ENCODE assay signal across 16 cellular contexts in the genomic region with DNA sequence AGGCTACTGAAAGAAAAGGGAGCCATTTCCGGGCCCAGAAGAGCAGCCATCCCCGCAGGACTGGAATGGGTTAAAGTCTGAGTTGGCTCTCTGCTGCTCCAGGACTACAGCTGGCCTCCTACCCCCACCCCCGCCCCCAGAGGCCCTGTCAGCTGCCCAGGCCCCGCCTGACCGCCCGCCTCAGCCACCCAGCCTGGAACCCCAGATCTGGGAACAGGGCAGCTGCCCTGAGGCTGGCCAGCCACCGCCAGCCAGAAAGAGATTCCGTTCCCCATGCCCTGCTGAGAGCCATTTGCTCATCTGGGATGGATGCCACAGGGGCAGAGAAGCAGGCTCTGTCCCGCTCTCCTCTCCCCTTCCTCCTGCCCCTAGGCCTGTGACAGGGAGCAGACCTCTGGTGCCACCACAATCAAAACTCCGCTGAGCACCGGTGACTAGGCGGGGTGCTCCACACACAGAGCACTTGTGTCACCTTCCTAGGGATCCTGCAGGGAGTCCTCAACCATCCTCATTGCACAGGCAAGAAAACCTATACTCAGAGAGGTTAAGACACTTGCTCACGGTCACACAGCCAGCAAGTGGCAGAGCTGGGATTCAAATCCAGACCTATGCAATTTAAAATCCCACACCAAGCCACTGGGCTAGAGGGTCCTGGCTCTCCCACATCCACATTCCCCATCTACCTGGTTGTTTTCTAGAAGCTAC. TPM values are rescaled to one million over a fixed set of nuclear protein-coding genes. Genes with fewer than 3 reads are reported as not detected.
DNase-seq lines count a peak whose midpoint lies in the region; ATAC-seq, FAIRE-seq and TF ChIP-seq lines count a peak whose summit lies in the region.
"Had no signal": no experiment of that assay in that cellular context is flagged by ENCODE, and none has a peak within 500 bp of the region (broad histone marks: within the 10 kb centered on the region; RNA-seq: fewer than 3 reads in every experiment).

No MANE protein-coding gene starts in this region.

- no peak for TF ChIP-seq POLR2A in prostate gland (IDR thresholded peaks at IDR 0.05)
- no peak for TF ChIP-seq POLR2A in transverse colon (IDR thresholded peaks at IDR 0.05)

- H4K20me1 ChIP-seq in astrocyte (ENCODE audit: insufficient read depth, low read length), result no peaks in the 10 kb centered on the region

- WGBS in pancreas, 2 donors, result 35 to 38% methylated on average over 13 of the region's 13 CpGs
- WGBS in prostate gland, result 55% methylated on average over 13 of the region's 13 CpGs
- 64% methylated on average over 6 of the region's 13 CpGs; no CpG with 5 or more reads in 1 of the 2 donors for WGBS in transverse colon (ENCODE audit: low coverage in 1 of 2), 2 donors

- in situ Hi-C loops in transverse colon (cut with MboI; ENCODE audit: low pct_ligation_motif_present in 1 of 4, low pct_unique_long_range_greater_than_20kb in 1 of 4, low sequenced_read_pairs in 3 of 4), result no loop called here

- TF ChIP-seq EP300 in transverse colon (IDR thresholded peaks at IDR 0.05; ENCODE audit: low read depth), result no peak

- no peaks in the 10 kb centered on the region for H3K79me2 ChIP-seq in astrocyte (ENCODE audit: insufficient read depth, low read length)

- peak; percentile 75 for ATAC-seq in left ventricle myocardium superior
- peak; percentile 88 to 97 (median 94) for ATAC-seq in pancreas

- H3K4me3 ChIP-seq in H7 (ENCODE audit: insufficient read depth, low read depth, low read length) (no peak overlapping the region), astrocyte (ENCODE audit: insufficient read depth, low read depth, low read length) (no peak overlapping the region), pancreas (no peak overlapping the region), prostate gland (no peak overlapping the region), transverse colon (no peak overlapping the region)
- H3K4me3 ChIP-seq: suprapubic skin had no signal

- FAIRE-seq in astrocyte (lab: Jason Lieb, UNC) (no peak), pancreas (lab: Jason Lieb, UNC) (no peak)
- FAIRE-seq: endometrium had no signal

- no peaks in the 10 kb centered on the region for H3K9me3 Mint-ChIP-seq in astrocyte (ENCODE audit: unreplicated experiment)

- H3K27me3 ChIP-seq in H7 (ENCODE audit: control insufficient read depth, insufficient read depth, low read length) (no peaks in the 10 kb centered on the region), astrocyte (ENCODE audit: insufficient read depth, low read length) (no peaks in the 10 kb centered on the region), pancreas (no peaks in the 10 kb centered on the region), prostate gland (replicated peaks; ENCODE audit: insufficient read depth) (no peaks in the 10 kb centered on the region), transverse colon (no peaks in the 10 kb centered on the region)
- H3K27me3 ChIP-seq: suprapubic skin had no signal

- peak overlapping the region; percentile 47 for H2AFZ ChIP-seq in astrocyte (ENCODE audit: low read depth, low read length)

- no peak overlapping the region for H3K27ac Mint-ChIP-seq in astrocyte (ENCODE audit: unreplicated experiment)

- H3K27ac ChIP-seq in astrocyte (ENCODE audit: low read depth, low read length) (no peak overlapping the region), pancreas (no peak overlapping the region), prostate gland (no peak overlapping the region), transverse colon (no peak overlapping the region)
- H3K27ac ChIP-seq: suprapubic skin had no signal

- H3K27me3 Mint-ChIP-seq in astrocyte (ENCODE audit: low read depth, unreplicated experiment), result peaks cover 2% of the 10 kb centered on the region

- TF ChIP-seq CTCF in astrocyte (IDR thresholded peaks at IDR 0.05; ENCODE audit: insufficient read depth, low read depth, low read length), result no peak
- TF ChIP-seq CTCF in pancreas (IDR thresholded peaks at IDR 0.05), result no peak
- TF ChIP-seq CTCF in prostate gland (IDR thresholded peaks at IDR 0.05), result no peak
- TF ChIP-seq CTCF in transverse colon (IDR thresholded peaks at IDR 0.05), result no peak

- peak; percentile 87 for DNase-seq in H7
- no peak for DNase-seq in astrocyte (ENCODE audit: low read depth)
- DNase-seq in left ventricle myocardium superior, result peak; percentile 45
- DNase-seq in pancreas, result peak; percentile 53 to 84 (median 74)
- DNase-seq in prostate gland (ENCODE audit: low spot score), result no peak
- no peak for DNase-seq in stimulated activated CD4-positive, alpha-beta T cell treated with anti-CD3 and anti-CD28 coated beads, Interleukin-1b, Interleukin-23, amount 100 ng/mL, for 48 hours
- no peak for DNase-seq in transverse colon
- DNase-seq in GF-D8 (lab: John Stamatoyannopoulos, UW), result no peak
- DNase-seq: activated CD4-positive, CD25-positive, alpha-beta regulatory T cell; activated CD8-positive, alpha-beta memory T cell treated with anti-CD3 and anti-CD28 coated beads, Interleukin-2, amount 50 U/mL, for 48 hours; Karpas-422; NCI-H1694 treated with DMSO at 0.1 percent for 48 hours; NK-92 treated with Interleukin-12 subunit alpha and Interleukin-12 subunit beta, amount 100 ng/mL, for 24 hours had no signal

- H3K4me1 ChIP-seq in astrocyte (ENCODE audit: insufficient read depth, low read length) (no peaks in the 10 kb centered on the region), pancreas (peaks cover 0 to 3% (median 0%) of the 10 kb centered on the region in 3 donors), prostate gland (replicated peaks) (no peaks in the 10 kb centered on the region), transverse colon (peaks cover 0 to 8% (median 0%) of the 10 kb centered on the region in 4 donors)

- no peak overlapping the region for H3K4me2 ChIP-seq in astrocyte (ENCODE audit: low read length)

- H3K36me3 ChIP-seq in H7 (replicated peaks; ENCODE audit: control insufficient read depth, insufficient read depth, low read length) (no peaks in the 10 kb centered on the region), astrocyte (ENCODE audit: insufficient read depth, low read length) (no peaks in the 10 kb centered on the region), pancreas (no peaks in the 10 kb centered on the region), prostate gland (no peaks in the 10 kb centered on the region), transverse colon (no peaks in the 10 kb centered on the region)
- H3K36me3 ChIP-seq: suprapubic skin had no signal

- no peaks in the 10 kb centered on the region for H3K36me3 Mint-ChIP-seq in astrocyte (ENCODE audit: low read depth, unreplicated experiment)

- H3K9ac ChIP-seq in astrocyte (ENCODE audit: low read length), result no peak overlapping the region

- intact Hi-C loops in left ventricle myocardium superior (cut with micrococcal nuclease), result no loop called here
- intact Hi-C loops in pancreas (cut with DNase I), result no loop called here
- intact Hi-C loops in prostate gland (cut with DNase I), result no loop called here
- intact Hi-C loops in transverse colon (cut with DNase I; ENCODE audit: low total_unique reads), result no loop called here

- H3K9me3 ChIP-seq in astrocyte (ENCODE audit: insufficient read depth, low read depth, low read length) (no peaks in the 10 kb centered on the region), pancreas (no peaks in the 10 kb centered on the region), prostate gland (no peaks in the 10 kb centered on the region), transverse colon (no peaks in the 10 kb centered on the region)
- H3K9me3 ChIP-seq: suprapubic skin had no signal

- H3K4me1 Mint-ChIP-seq in astrocyte (ENCODE audit: low read depth, unreplicated experiment), result peaks cover 6% of the 10 kb centered on the region

- H3K4me3 Mint-ChIP-seq in astrocyte (ENCODE audit: unreplicated experiment), result no peak overlapping the region

RNA-seq across cellular contexts. Expression of gene ZNF423, which starts 44.1 kb away (rescaled TPM):
- total RNA-seq in H7 (2014; rRNA removed; shearing (Covaris generic)), result 42.9 and 43.6 TPM in 2 replicates
- total RNA-seq in astrocyte (10.6 and 12.4 TPM in 2 replicates), left ventricle myocardium superior (7.8 TPM), pancreas (1 to 10 TPM; 2.9 to 5.1 (median 3.2) TPM), prostate gland (10 to 100 TPM in 1 of 2 donors, 1 to 10 TPM in 1; 6.1 to 22.7 TPM), transverse colon (10 to 100 TPM in 1 of 4 donors, 1 to 10 TPM in 3; 4.9 to 13.1 (median 7.2) TPM)
- 1 to 10 TPM in 1 of 2 donors, under 1 TPM in 1; 0.61 to 2.4 TPM for polyA plus RNA-seq in pancreas
- total RNA-seq: SK-MEL-5 had no signal

Comparison
In these comparisons a context has a peak if more than half of its experiments do, and no peak if none do; other contexts are left out.
1. DNase-seq: peak in H7 (single experiment), left ventricle myocardium superior (single experiment) and pancreas (6 of 6); none in astrocyte (single experiment), prostate gland (single experiment), stimulated activated CD4-positive, alpha-beta T cell treated with anti-CD3 and anti-CD28 coated beads, Interleukin-1b, Interleukin-23, amount 100 ng/mL, for 48 hours (single experiment), transverse colon (single experiment) and GF-D8 (single experiment).